In genomic region chr13:113009743-113010509, GRCh38 we compare ENCODE assay signal across 18 cellular contexts. TPM values are rescaled to one million over a fixed set of nuclear protein-coding genes. Genes with fewer than 3 reads are reported as not detected.
DNase-seq lines count a peak whose midpoint lies in the region; ATAC-seq, FAIRE-seq and TF ChIP-seq lines count a peak whose summit lies in the region.
"Had no signal": no experiment of that assay in that cellular context is flagged by ENCODE, and none has a peak within 500 bp of the region (broad histone marks: within the 10 kb centered on the region; RNA-seq: fewer than 3 reads in every experiment).

No MANE protein-coding gene starts in this region.

- no peak overlapping the region for H2BK12ac ChIP-seq in H9 (ENCODE audit: insufficient read length, low read depth, low read length)

- no peak overlapping the region for H2BK120ac ChIP-seq in H9 (ENCODE audit: low read depth, low read length, poor library complexity, severe bottlenecking)

- FAIRE-seq in HTR-8/SVneo (lab: Jason Lieb, UNC): no peak
- FAIRE-seq: bronchial epithelial cell, kidney had no signal

- TF ChIP-seq EP300 in SK-N-SH (IDR thresholded peaks at IDR 0.05; ENCODE audit: borderline replicate concordance in 1 of 2, low read depth in 1 of 2, low read length in 1 of 2): peak in 1 of 2 experiments; percentile 30; a peak in 1 of 4 replicates

- H4K8ac ChIP-seq in H9 (replicated peaks; ENCODE audit: insufficient read length, low read depth, low read length): no peak overlapping the region

- H3T11ph ChIP-seq in H9 (ENCODE audit: low read length): no peak overlapping the region

- 33% methylated on average over 11 of the region's 17 CpGs for WGBS in SK-N-SH (ENCODE audit: low lambda C conversion rate)
- 46% methylated on average over 17 of the region's 17 CpGs for WGBS in prostate gland
- no CpG with 5 or more reads among the region's 17 CpGs for WGBS in H9 (ENCODE audit: extremely low coverage, insufficient read length, low lambda C conversion rate)

- POLR2A ChIA-PET in SK-N-SH (lab: Yijun Ruan, JAX): no interaction called here
- POLR2A ChIA-PET in activated CD4-positive, alpha-beta memory T cell treated with anti-CD3 and anti-CD28 coated beads, Interleukin-2, amount 10 ng/mL, durations not matched to agents 7 days and 5 days (lab: Charles Lee): no interaction called here

- H3K14ac ChIP-seq in H9 (ENCODE audit: insufficient read depth, low read length): no peak overlapping the region

- H3K9me2 ChIP-seq in SK-N-SH: no peaks in the 10 kb centered on the region

- H3K4me3 ChIP-seq in SK-N-SH (ENCODE audit: low read depth in 2 of 2, low read length in 1 of 2) (no peak overlapping the region), left ventricle myocardium inferior (no peak overlapping the region), prostate gland (no peak overlapping the region)
- H3K4me3 ChIP-seq: SJSA1 had no signal

- H3K9ac ChIP-seq in SK-N-SH (no peak overlapping the region), H9 (ENCODE audit: extremely low read depth, insufficient read length, low read length) (no peak overlapping the region)

- no peak overlapping the region for H3K4ac ChIP-seq in H9 (ENCODE audit: low read depth, low read length)

- no peak for TF ChIP-seq POLR2A in prostate gland (IDR thresholded peaks at IDR 0.05)

- no peaks in the 10 kb centered on the region for H3F3A ChIP-seq in SK-N-SH (replicated peaks; ENCODE audit: insufficient read depth)

- H3K9me3 ChIP-seq in SK-N-SH (no peaks in the 10 kb centered on the region), left ventricle myocardium inferior (replicated peaks) (no peaks in the 10 kb centered on the region), prostate gland (no peaks in the 10 kb centered on the region), H9 (ENCODE audit: control insufficient read depth, low read depth, low read length) (no peaks in the 10 kb centered on the region)
- H3K9me3 ChIP-seq: SJSA1 had no signal

- no peak overlapping the region for H3K4me2 ChIP-seq in SK-N-SH
- H3K4me2 ChIP-seq in H9 (ENCODE audit: insufficient read depth, insufficient read length, low read length): no peak overlapping the region

- H3K27me3 ChIP-seq in SK-N-SH (ENCODE audit: insufficient read depth): no peaks in the 10 kb centered on the region
- H3K27me3 ChIP-seq in left ventricle myocardium inferior (ENCODE audit: low read depth): no peaks in the 10 kb centered on the region
- H3K27me3 ChIP-seq in prostate gland (replicated peaks; ENCODE audit: insufficient read depth): no peaks in the 10 kb centered on the region
- no peaks in the 10 kb centered on the region for H3K27me3 ChIP-seq in H9 (ENCODE audit: insufficient read depth, low read length)

- no peaks in the 10 kb centered on the region for H3K27me3 Mint-ChIP-seq in H9 (ENCODE audit: low read depth)
- no peaks in the 10 kb centered on the region for H3K27me3 Mint-ChIP-seq in activated CD4-positive, alpha-beta memory T cell treated with anti-CD3 and anti-CD28 coated beads, Interleukin-2, amount 10 ng/mL, durations not matched to agents 7 days and 5 days
- H3K27me3 Mint-ChIP-seq: CD4-positive, CD25-positive, alpha-beta regulatory T cell; stimulated activated naive CD8-positive, alpha-beta T cell treated with anti-CD3 and anti-CD28 coated beads, Interleukin-15, Interleukin-2, amounts not matched to agents 100 ng/mL and 50 ng/mL, for 24 hours had no signal

- peaks cover 8 to 20% (median 9%) of the 10 kb centered on the region in 3 experiments for H3K36me3 Mint-ChIP-seq in H9 (ENCODE audit: insufficient read depth in 1 of 3, low read depth in 3 of 3)
- no peaks in the 10 kb centered on the region for H3K36me3 Mint-ChIP-seq in activated CD4-positive, alpha-beta memory T cell treated with anti-CD3 and anti-CD28 coated beads, Interleukin-2, amount 10 ng/mL, durations not matched to agents 7 days and 5 days (ENCODE audit: low read depth)
- H3K36me3 Mint-ChIP-seq: CD4-positive, CD25-positive, alpha-beta regulatory T cell; natural killer cell had no signal

- no peak for TF ChIP-seq CTCF in SK-N-SH (IDR thresholded peaks at IDR 0.05)
- TF ChIP-seq CTCF in left ventricle myocardium inferior (IDR thresholded peaks at IDR 0.05; ENCODE audit: borderline replicate concordance): no peak
- no peak for TF ChIP-seq CTCF in prostate gland (IDR thresholded peaks at IDR 0.05)
- no peak for TF ChIP-seq CTCF in H9 (conservative IDR thresholded peaks at IDR 0.05)

- H3K9me3 Mint-ChIP-seq in H9: peaks cover 10 to 17% of the 10 kb centered on the region in 2 experiments
- peaks cover 7% of the 10 kb centered on the region for H3K9me3 Mint-ChIP-seq in activated CD4-positive, alpha-beta memory T cell treated with anti-CD3 and anti-CD28 coated beads, Interleukin-2, amount 10 ng/mL, durations not matched to agents 7 days and 5 days

- H3K36me3 ChIP-seq in SK-N-SH (replicated peaks in 1 of 2; ENCODE audit: control insufficient read depth in 1 of 2, insufficient read depth in 2 of 2, low read length in 1 of 2): no peaks in the 10 kb centered on the region
- H3K36me3 ChIP-seq in left ventricle myocardium inferior: peaks cover under 1% of the 10 kb centered on the region
- no peaks in the 10 kb centered on the region for H3K36me3 ChIP-seq in prostate gland
- H3K36me3 ChIP-seq: SJSA1 had no signal

- H2BK20ac ChIP-seq in H9 (ENCODE audit: low read depth, low read length, poor library complexity, severe bottlenecking): no peak overlapping the region

- H3K79me2 ChIP-seq in SK-N-SH (ENCODE audit: insufficient read depth): no peaks in the 10 kb centered on the region
- H3K79me2 ChIP-seq in H9 (ENCODE audit: insufficient read depth, low read length): no peaks in the 10 kb centered on the region

- ATAC-seq in HG03520 (IDR thresholded peaks at IDR 0.05; ENCODE audit: unreplicated experiment): no peak
- ATAC-seq: activated CD8-positive, alpha-beta memory T cell treated with anti-CD3 and anti-CD28 coated beads, Interleukin-2, amount 10 ng/mL, durations not matched to agents 7 days and 5 days; natural killer cell had no signal

- DNase-seq in HTR-8/SVneo (ENCODE audit: insufficient read length, low spot score) (peak; percentile 13), SK-N-SH (peak; percentile 94), left ventricle myocardium inferior (no peak), prostate gland (ENCODE audit: low spot score) (no peak), H9 (no peak), epidermal melanocyte (ENCODE audit: insufficient read length, low spot score) (no peak)
- DNase-seq in activated CD4-positive, alpha-beta memory T cell treated with anti-CD3 and anti-CD28 coated beads, Interleukin-2, amount 10 ng/mL, durations not matched to agents 7 days and 5 days: no peak
- DNase-seq: activated CD8-positive, alpha-beta memory T cell treated with anti-CD3 and anti-CD28 coated beads, Interleukin-2, amount 10 ng/mL, durations not matched to agents 7 days and 5 days; activated naive CD4-positive, alpha-beta T cell; CD4-positive, CD25-positive, alpha-beta regulatory T cell; GDM1; natural killer cell; NCI-H1436 had no signal

- H3K23ac ChIP-seq in H9 (ENCODE audit: insufficient read length, low read depth, low read length): no peak overlapping the region

- CTCF ChIA-PET in SK-N-SH (lab: Yijun Ruan, JAX): interaction anchor here (1.0 to 1.9 kb wide), 4 partner anchors 9 to 79 kb away, joined by 3 to 13 read pairs (median 6); no protein-coding TSS in a partner anchor
- CTCF ChIA-PET in activated CD4-positive, alpha-beta memory T cell treated with anti-CD3 and anti-CD28 coated beads, Interleukin-2, amount 10 ng/mL, durations not matched to agents 7 days and 5 days (lab: Charles Lee): no interaction called here

- H4K20me1 ChIP-seq in SK-N-SH (ENCODE audit: insufficient read depth) (no peaks in the 10 kb centered on the region), H9 (ENCODE audit: control insufficient read depth, insufficient read depth, insufficient read length) (no peaks in the 10 kb centered on the region)

- intact Hi-C loops in left ventricle myocardium inferior (cut with micrococcal nuclease): no loop called here
- intact Hi-C loops in prostate gland (cut with DNase I): no loop called here

- no peak overlapping the region; a peak in 1 of 7 replicates for H3K27ac Mint-ChIP-seq in H9
- no peak overlapping the region for H3K27ac Mint-ChIP-seq in activated CD4-positive, alpha-beta memory T cell treated with anti-CD3 and anti-CD28 coated beads, Interleukin-2, amount 10 ng/mL, durations not matched to agents 7 days and 5 days
- H3K27ac Mint-ChIP-seq: activated CD8-positive, alpha-beta memory T cell treated with anti-CD3 and anti-CD28 coated beads, Interleukin-2, amount 10 ng/mL, durations not matched to agents 7 days and 5 days; CD4-positive, CD25-positive, alpha-beta regulatory T cell; natural killer cell; stimulated activated naive CD8-positive, alpha-beta T cell treated with anti-CD3 and anti-CD28 coated beads, Interleukin-15, Interleukin-2, amounts not matched to agents 100 ng/mL and 50 ng/mL, for 24 hours had no signal

- no peak overlapping the region for H2AK5ac ChIP-seq in H9 (ENCODE audit: insufficient read length, low read length)

- H3K4me1 ChIP-seq in SK-N-SH (ENCODE audit: control insufficient read depth in 1 of 2, insufficient read depth in 2 of 2, low read depth in 1 of 2, low read length in 1 of 2) (peaks cover 0 to 30% of the 10 kb centered on the region in 2 experiments; a peak in 2 of 4 replicates), left ventricle myocardium inferior (peaks cover 46% of the 10 kb centered on the region), prostate gland (replicated peaks) (peaks cover 21% of the 10 kb centered on the region), H9 (ENCODE audit: insufficient read depth, low read length) (no peaks in the 10 kb centered on the region)
- H3K4me1 ChIP-seq: SJSA1 had no signal

- no peak overlapping the region for H2BK5ac ChIP-seq in H9 (ENCODE audit: insufficient read length, low read length)

- H3K18ac ChIP-seq in H9 (ENCODE audit: insufficient read length, low read depth, low read length): no peak overlapping the region

- H3K4me3 Mint-ChIP-seq in H9: no peak overlapping the region
- H3K4me3 Mint-ChIP-seq in activated CD4-positive, alpha-beta memory T cell treated with anti-CD3 and anti-CD28 coated beads, Interleukin-2, amount 10 ng/mL, durations not matched to agents 7 days and 5 days: no peak overlapping the region
- H3K4me3 Mint-ChIP-seq: activated CD8-positive, alpha-beta memory T cell treated with anti-CD3 and anti-CD28 coated beads, Interleukin-2, amount 10 ng/mL, durations not matched to agents 7 days and 5 days; CD4-positive, CD25-positive, alpha-beta regulatory T cell; natural killer cell; stimulated activated naive CD8-positive, alpha-beta T cell treated with anti-CD3 and anti-CD28 coated beads, Interleukin-15, Interleukin-2, amounts not matched to agents 100 ng/mL and 50 ng/mL, for 24 hours had no signal

- no peak overlapping the region for H4K91ac ChIP-seq in H9 (ENCODE audit: insufficient read length, low read depth, low read length)

- no peak for TF ChIP-seq RAD21 in SK-N-SH (IDR thresholded peaks at IDR 0.05; ENCODE audit: low read length)

- H4K5ac ChIP-seq in H9 (ENCODE audit: insufficient read length, low read depth, low read length): no peak overlapping the region

- H3K79me1 ChIP-seq in H9 (ENCODE audit: insufficient read depth, low read depth, low read length, poor library complexity, severe bottlenecking): no peaks in the 10 kb centered on the region

- H3K4me1 Mint-ChIP-seq in H9: no peaks in the 10 kb centered on the region
- H3K4me1 Mint-ChIP-seq in activated CD4-positive, alpha-beta memory T cell treated with anti-CD3 and anti-CD28 coated beads, Interleukin-2, amount 10 ng/mL, durations not matched to agents 7 days and 5 days: peaks cover 2% of the 10 kb centered on the region

- H2BK15ac ChIP-seq in H9 (ENCODE audit: low read depth, low read length): no peak overlapping the region

- no peak overlapping the region for H2AFZ ChIP-seq in SK-N-SH (ENCODE audit: low read depth)
- no peak overlapping the region for H2AFZ ChIP-seq in H9 (ENCODE audit: low read length)

- peak overlapping the region in 1 of 2 experiments; percentile 85; a peak in 2 of 4 replicates for H3K27ac ChIP-seq in SK-N-SH (ENCODE audit: low read depth in 2 of 2, low read length in 1 of 2)
- H3K27ac ChIP-seq in left ventricle myocardium inferior (replicated peaks): peak overlapping the region; percentile 59
- H3K27ac ChIP-seq in prostate gland: peak overlapping the region; percentile 47 to 69
- H3K27ac ChIP-seq in H9 (ENCODE audit: insufficient read length, low read depth, low read length): no peak overlapping the region
- H3K27ac ChIP-seq: SJSA1 had no signal

- H3K56ac ChIP-seq in H9 (ENCODE audit: insufficient read length, low read depth, low read length): no peak overlapping the region

- no peaks in the 10 kb centered on the region for H3K23me2 ChIP-seq in H9 (ENCODE audit: insufficient read length, low read depth, low read length, poor library complexity, severe bottlenecking)

RNA-seq across cellular contexts. Expression of gene MCF2L, which starts 40.9 kb away (rescaled TPM):
- 0.56 and 1.1 TPM in 2 replicates for polyA plus RNA-seq in SK-N-SH (2012; rRNA removed)
- polyA plus RNA-seq in SK-N-SH (2012; cell fraction: cytosol; rRNA removed): 0.58 and 1.00 TPM in 2 replicates
- polyA plus RNA-seq in SK-N-SH (2012; cell fraction: nucleus; rRNA removed): 2.7 and 4.1 TPM in 2 replicates
- 41.2 TPM for total RNA-seq in left ventricle myocardium inferior
- 10 to 100 TPM; 47.6 to 64.7 TPM for total RNA-seq in prostate gland
- 17.0 and 18.5 TPM in 2 replicates for total RNA-seq in H9 (2021)
- under 1 TPM; 0.33 to 0.86 TPM for total RNA-seq in activated CD4-positive, alpha-beta memory T cell treated with anti-CD3 and anti-CD28 coated beads, Interleukin-2, amount 10 ng/mL, durations not matched to agents 7 days and 5 days

Comparison
In these comparisons a context has a peak if more than half of its experiments do, and no peak if none do; other contexts are left out.
1. DNase-seq: peak in HTR-8/SVneo (single experiment) and SK-N-SH (single experiment); none in left ventricle myocardium inferior (single experiment), prostate gland (single experiment), H9 (single experiment), epidermal melanocyte (single experiment) and activated CD4-positive, alpha-beta memory T cell treated with anti-CD3 and anti-CD28 coated beads, Interleukin-2, amount 10 ng/mL, durations not matched to agents 7 days and 5 days (single experiment).